ENCODE assay signal across 1 cellular context in the genomic region with DNA sequence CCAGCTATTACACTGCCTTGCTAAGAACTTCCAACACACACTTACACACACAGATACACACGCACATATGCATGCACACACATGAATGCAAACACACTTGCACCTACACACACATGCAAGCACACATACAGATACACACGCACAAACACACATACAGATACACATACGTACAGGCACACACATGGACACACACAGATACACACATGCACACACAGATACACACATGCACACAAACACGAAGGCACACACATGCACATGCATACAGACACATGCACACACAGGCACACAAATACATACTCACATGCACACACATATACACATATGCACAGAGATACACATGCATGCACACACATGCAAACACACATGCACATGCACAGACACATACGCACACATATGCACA.
TF ChIP-seq lines count a peak whose summit lies in the region.

No MANE protein-coding gene starts in this region.

TF ChIP-seq in HepG2, 621 proteins besides CTCF, POLR2A, EP300 and RAD21:
- TF ChIP-seq, protein P1, sequence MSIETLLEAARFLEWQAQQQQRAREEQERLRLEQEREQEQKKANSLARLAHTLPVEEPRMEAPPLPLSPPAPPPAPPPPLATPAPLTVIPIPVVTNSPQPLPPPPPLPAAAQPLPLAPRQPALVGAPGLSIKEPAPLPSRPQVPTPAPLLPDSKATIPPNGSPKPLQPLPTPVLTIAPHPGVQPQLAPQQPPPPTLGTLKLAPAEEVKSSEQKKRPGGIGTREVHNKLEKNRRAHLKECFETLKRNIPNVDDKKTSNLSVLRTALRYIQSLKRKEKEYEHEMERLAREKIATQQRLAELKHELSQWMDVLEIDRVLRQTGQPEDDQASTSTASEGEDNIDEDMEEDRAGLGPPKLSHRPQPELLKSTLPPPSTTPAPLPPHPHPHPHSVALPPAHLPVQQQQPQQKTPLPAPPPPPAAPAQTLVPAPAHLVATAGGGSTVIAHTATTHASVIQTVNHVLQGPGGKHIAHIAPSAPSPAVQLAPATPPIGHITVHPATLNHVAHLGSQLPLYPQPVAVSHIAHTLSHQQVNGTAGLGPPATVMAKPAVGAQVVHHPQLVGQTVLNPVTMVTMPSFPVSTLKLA (IDR thresholded peaks at IDR 0.05): peak; percentile 90
